Comparison of ENCODE assay signal across 13 cellular contexts in genomic region chr1:8134546-8135235, GRCh38.
DNase-seq lines count a peak whose midpoint lies in the region; ATAC-seq and TF ChIP-seq lines count a peak whose summit lies in the region.
"Had no signal": no experiment of that assay in that cellular context is flagged by ENCODE, and none has a peak within 500 bp of the region (broad histone marks: within the 10 kb centered on the region; RNA-seq: fewer than 3 reads in every experiment).

No MANE protein-coding gene starts in this region.

- intact Hi-C loops in stomach (cut with DNase I; ENCODE audit: low total_unique reads) = no loop called here

- H3K36me3 ChIP-seq in H7 (replicated peaks; ENCODE audit: control insufficient read depth, insufficient read depth, low read length) = no peaks in the 10 kb centered on the region
- H3K36me3 ChIP-seq in stomach = no peaks in the 10 kb centered on the region

- WGBS in stomach, 5 donors = 70 to 82% (median 79%) methylated on average over 14 of the region's 14 CpGs

- TF ChIP-seq POLR2A in stomach (IDR thresholded peaks at IDR 0.05) = no peak

- TF ChIP-seq EP300 in stomach (IDR thresholded peaks at IDR 0.05) = no peak

- H3K4me1 ChIP-seq in stomach = peaks cover 0 to 52% (median 30%) of the 10 kb centered on the region in 4 donors

- DNase-seq in H7 (peak; percentile 5), astrocyte of the spinal cord (ENCODE audit: low read depth, low spot score) (peak; percentile 41), iris pigment epithelial cell (ENCODE audit: low read depth) (peak; percentile 46), stomach (no peak), T1000 (lab: John Stamatoyannopoulos, UW) (no peak), NCI-H2171 (lab: John Stamatoyannopoulos, UW) (no peak)
- no peak for DNase-seq in stimulated activated CD4-positive, alpha-beta T cell treated with anti-CD3 and anti-CD28 coated beads, Interleukin-4, amount 100 ng/mL, for 24 hours
- DNase-seq: activated T-cell treated with anti-CD3 and anti-CD28 coated beads for 4 hours, COR-L47, head of caudate nucleus, mesendoderm, NCI-H1436 treated with DMSO at 0.1 percent for 48 hours had no signal

- ATAC-seq in GM19351 (IDR thresholded peaks at IDR 0.05; ENCODE audit: unreplicated experiment) = no peak

- peak overlapping the region; percentile 58 to 90 (median 83) for H3K27ac ChIP-seq in stomach

- no peaks in the 10 kb centered on the region for H3K27me3 ChIP-seq in H7 (ENCODE audit: control insufficient read depth, insufficient read depth, low read length)
- H3K27me3 ChIP-seq in stomach = no peaks in the 10 kb centered on the region

- no peaks in the 10 kb centered on the region for H3K9me3 ChIP-seq in stomach

- TF ChIP-seq CTCF in astrocyte of the spinal cord (IDR thresholded peaks at IDR 0.05; ENCODE audit: low read depth, low read length) = no peak
- no peak for TF ChIP-seq CTCF in stomach (IDR thresholded peaks at IDR 0.05)

- no peak overlapping the region for H3K4me3 ChIP-seq in H7 (ENCODE audit: insufficient read depth, low read depth, low read length)
- H3K4me3 ChIP-seq in astrocyte of the spinal cord (ENCODE audit: low read depth, low read length) = no peak overlapping the region
- no peak overlapping the region for H3K4me3 ChIP-seq in stomach

- in situ Hi-C loops in astrocyte of the spinal cord (cut with HindIII; ENCODE audit: low sequenced_read_pairs) = no loop called here

Comparison
In these comparisons a context has a peak if more than half of its experiments do, and no peak if none do; other contexts are left out.
1. DNase-seq: peak in H7 (single experiment), astrocyte of the spinal cord (single experiment) and iris pigment epithelial cell (single experiment); none in stomach (single experiment), T1000 (single experiment), NCI-H2171 (single experiment) and stimulated activated CD4-positive, alpha-beta T cell treated with anti-CD3 and anti-CD28 coated beads, Interleukin-4, amount 100 ng/mL, for 24 hours (single experiment).